Comparison of ENCODE assay signal across 8 cellular contexts in genomic region chr22:37639771-37640590, GRCh38. TPM values are rescaled to one million over a fixed set of nuclear protein-coding genes. Genes with fewer than 3 reads are reported as not detected.
DNase-seq lines count a peak whose midpoint lies in the region; ATAC-seq, FAIRE-seq and TF ChIP-seq lines count a peak whose summit lies in the region.

No MANE protein-coding gene starts in this region.

- H3K4me2 ChIP-seq in MM.1S (ENCODE audit: low read depth, low read length): peak overlapping the region; percentile 88

- H3K27me3 ChIP-seq in CD8-positive, alpha-beta memory T cell (ENCODE audit: insufficient read depth, low read length, poor library complexity, severe bottlenecking): no peaks in the 10 kb centered on the region
- H3K27me3 ChIP-seq in MM.1S (replicated peaks; ENCODE audit: insufficient read depth, low read length) (no peaks in the 10 kb centered on the region), lower lobe of right lung (ENCODE audit: low read depth) (no peaks in the 10 kb centered on the region), vagina (no peaks in the 10 kb centered on the region)

- peaks cover 34% of the 10 kb centered on the region for H3F3A ChIP-seq in MM.1S (ENCODE audit: insufficient read depth, low read length)

- H3K4me1 ChIP-seq in CD8-positive, alpha-beta memory T cell (ENCODE audit: insufficient read depth, low read length): peaks cover 69% of the 10 kb centered on the region
- H3K4me1 ChIP-seq in MM.1S (ENCODE audit: low read length) (peaks cover 31% of the 10 kb centered on the region), lower lobe of right lung (peaks cover 73% of the 10 kb centered on the region), vagina (peaks cover 70% of the 10 kb centered on the region)

- peaks cover 31% of the 10 kb centered on the region for H3K36me3 ChIP-seq in CD8-positive, alpha-beta memory T cell (ENCODE audit: insufficient read depth, low read length)
- H3K36me3 ChIP-seq in MM.1S (replicated peaks; ENCODE audit: insufficient read depth, low read length) (no peaks in the 10 kb centered on the region), lower lobe of right lung (peaks cover 14% of the 10 kb centered on the region), vagina (no peaks in the 10 kb centered on the region)

- peaks cover 0 to 44% (median 6%) of the 10 kb centered on the region in 3 donors for H3K36me3 Mint-ChIP-seq in CD8-positive, alpha-beta memory T cell
- H3K36me3 Mint-ChIP-seq in brain: no peaks in the 10 kb centered on the region

- no peak for TF ChIP-seq POLR2A in vagina (IDR thresholded peaks at IDR 0.05)

- H3K9ac ChIP-seq in MM.1S (ENCODE audit: low read length): peak overlapping the region; percentile 74

- peak overlapping the region; percentile 64 for H2AFZ ChIP-seq in MM.1S (ENCODE audit: low read length)

- H3K4me3 ChIP-seq in CD8-positive, alpha-beta memory T cell (ENCODE audit: low read length): peak overlapping the region; percentile 94
- H3K4me3 ChIP-seq in MM.1S (ENCODE audit: low read length) (peak overlapping the region; percentile 85), lower lobe of right lung (peak overlapping the region; percentile 67), vagina (peak overlapping the region; percentile 59 to 88)

- H3K4me1 Mint-ChIP-seq in CD8-positive, alpha-beta memory T cell: peaks cover 52 to 87% (median 57%) of the 10 kb centered on the region in 3 donors
- H3K4me1 Mint-ChIP-seq in brain: peaks cover 40% of the 10 kb centered on the region

- DNase-seq in CD8-positive, alpha-beta memory T cell: peak in 1 of 5 donors; percentile 32
- DNase-seq in MM.1S (no peak), lower lobe of right lung (no peak), vagina (ENCODE audit: extremely low spot score in 2 of 2) (no peak), hypothalamus (lab: John Stamatoyannopoulos, UW) (no peak), D721Med (ENCODE audit: insufficient read length, low spot score) (no peak)

- no peak for FAIRE-seq in D721Med (lab: Jason Lieb, UNC)

- CTCF ChIA-PET in CD8-positive, alpha-beta memory T cell (lab: Charles Lee): interaction anchor here (1.5 to 16.3 kb wide), 6 partner anchors 10 to 42 kb away, joined by 5 to 375 read pairs (median 145); partner anchors contain the start of genes GGA1, LGALS1, NOL12 and PDXP

- H3K9me3 Mint-ChIP-seq in CD8-positive, alpha-beta memory T cell: no peaks in the 10 kb centered on the region
- no peaks in the 10 kb centered on the region for H3K9me3 Mint-ChIP-seq in brain

- H3K27ac Mint-ChIP-seq in CD8-positive, alpha-beta memory T cell: peak overlapping the region; percentile 83 to 97 (median 93)
- H3K27ac Mint-ChIP-seq in brain: peak overlapping the region in 2 of 5 experiments; percentile 50 to 84

- intact Hi-C loops in lower lobe of right lung (cut with DNase I): no loop called here
- intact Hi-C loops in vagina (cut with DNase I): loop anchor here (5.0 to 10.0 kb wide), 2 partner anchors 37 to 155 kb away; partner anchors contain the start of gene LGALS1

- H4K20me1 ChIP-seq in MM.1S (ENCODE audit: insufficient read depth, low read length): no peaks in the 10 kb centered on the region

- POLR2A ChIA-PET in CD8-positive, alpha-beta memory T cell (lab: Charles Lee): interaction anchor here (0.8 to 4.2 kb wide), 4 partner anchors 11 to 46 kb away, joined by 3 to 25 read pairs (median 5); partner anchors contain the start of gene NOL12

- TF ChIP-seq CTCF in MM.1S (IDR thresholded peaks at IDR 0.05; ENCODE audit: low read length) (no peak), brain (conservative IDR thresholded peaks at IDR 0.05) (no peak), lower lobe of right lung (IDR thresholded peaks at IDR 0.05) (no peak), vagina (IDR thresholded peaks at IDR 0.05) (no peak), D721Med (IDR thresholded peaks at IDR 0.05; ENCODE audit: insufficient read depth, missing control alignments) (no peak)

- no peaks in the 10 kb centered on the region for H3K9me3 ChIP-seq in CD8-positive, alpha-beta memory T cell (ENCODE audit: low read length)
- H3K9me3 ChIP-seq in MM.1S (replicated peaks; ENCODE audit: insufficient read depth, low read length) (no peaks in the 10 kb centered on the region), lower lobe of right lung (no peaks in the 10 kb centered on the region), vagina (no peaks in the 10 kb centered on the region)

- H3K4me3 Mint-ChIP-seq in CD8-positive, alpha-beta memory T cell: peak overlapping the region; percentile 85 to 99 (median 97)
- peak overlapping the region; percentile 65 to 89 (median 81) for H3K4me3 Mint-ChIP-seq in brain

- no peaks in the 10 kb centered on the region for H3K27me3 Mint-ChIP-seq in CD8-positive, alpha-beta memory T cell
- peaks cover 14% of the 10 kb centered on the region for H3K27me3 Mint-ChIP-seq in brain

- ATAC-seq in lower lobe of right lung: peak; percentile 4 to 7
- ATAC-seq in GM18868 (IDR thresholded peaks at IDR 0.05; ENCODE audit: unreplicated experiment): no peak

- H3K9me2 ChIP-seq in MM.1S (replicated peaks; ENCODE audit: insufficient read depth, low read length): no peaks in the 10 kb centered on the region

- peaks cover 13% of the 10 kb centered on the region for H3K79me2 ChIP-seq in MM.1S (ENCODE audit: low read length)

- H3K27ac ChIP-seq in CD8-positive, alpha-beta memory T cell (ENCODE audit: low read depth, low read length): peak overlapping the region; percentile 72
- H3K27ac ChIP-seq in MM.1S (ENCODE audit: low read length) (no peak overlapping the region; the same call in 1 of the 2 replicates), lower lobe of right lung (peak overlapping the region; percentile 71), vagina (peak overlapping the region; percentile 80)

RNA-seq across cellular contexts. Expression of gene SH3BP1, which starts 0.5 kb away (rescaled TPM):
- total RNA-seq in CD8-positive, alpha-beta memory T cell: 10 to 100 TPM; 93.1 to 94.6 TPM
- polyA plus RNA-seq in CD8-positive, alpha-beta memory T cell: 32.3 TPM
- 7.6 TPM for polyA plus RNA-seq in brain (ENCODE audit: insufficient read depth, low read depth, low replicate concordance)
- total RNA-seq in lower lobe of right lung (34.8 TPM), vagina (34.1 TPM)

RNA-seq across cellular contexts. Expression of gene PDXP, which starts 18.5 kb away (rescaled TPM):
- 10 to 100 TPM; 36.0 to 37.8 TPM for total RNA-seq in CD8-positive, alpha-beta memory T cell
- polyA plus RNA-seq in CD8-positive, alpha-beta memory T cell: 7.1 TPM
- polyA plus RNA-seq in brain (ENCODE audit: insufficient read depth, low read depth, low replicate concordance): 192 TPM
- total RNA-seq in lower lobe of right lung: 3.9 TPM
- total RNA-seq in vagina: 6.4 TPM

RNA-seq across cellular contexts. Expression of gene GGA1, which starts 31.3 kb away (rescaled TPM):
- 10 to 100 TPM; 69.1 to 74.3 TPM for total RNA-seq in CD8-positive, alpha-beta memory T cell
- 34.9 TPM for polyA plus RNA-seq in CD8-positive, alpha-beta memory T cell
- 41.6 TPM for polyA plus RNA-seq in brain (ENCODE audit: insufficient read depth, low read depth, low replicate concordance)
- total RNA-seq in lower lobe of right lung: 64.8 TPM
- total RNA-seq in vagina: 45.7 TPM

RNA-seq across cellular contexts. Expression of gene LGALS1, which starts 35.5 kb away (rescaled TPM):
- total RNA-seq in CD8-positive, alpha-beta memory T cell: 100 to 1,000 TPM; 204 to 223 TPM
- 182 TPM for polyA plus RNA-seq in CD8-positive, alpha-beta memory T cell
- polyA plus RNA-seq in brain (ENCODE audit: insufficient read depth, low read depth, low replicate concordance): 304 TPM
- total RNA-seq in lower lobe of right lung (425 TPM), vagina (1,638 TPM)

RNA-seq across cellular contexts. Expression of gene NOL12, which starts 46.2 kb away (rescaled TPM):
- 10 to 100 TPM; 53.6 to 57.2 TPM for total RNA-seq in CD8-positive, alpha-beta memory T cell
- 38.3 TPM for polyA plus RNA-seq in CD8-positive, alpha-beta memory T cell
- polyA plus RNA-seq in brain (ENCODE audit: insufficient read depth, low read depth, low replicate concordance): 27.5 TPM
- total RNA-seq in lower lobe of right lung: 23.0 TPM
- total RNA-seq in vagina: 28.2 TPM
